Comparison of ENCODE assay signal across 1 cellular context in the genomic region with DNA sequence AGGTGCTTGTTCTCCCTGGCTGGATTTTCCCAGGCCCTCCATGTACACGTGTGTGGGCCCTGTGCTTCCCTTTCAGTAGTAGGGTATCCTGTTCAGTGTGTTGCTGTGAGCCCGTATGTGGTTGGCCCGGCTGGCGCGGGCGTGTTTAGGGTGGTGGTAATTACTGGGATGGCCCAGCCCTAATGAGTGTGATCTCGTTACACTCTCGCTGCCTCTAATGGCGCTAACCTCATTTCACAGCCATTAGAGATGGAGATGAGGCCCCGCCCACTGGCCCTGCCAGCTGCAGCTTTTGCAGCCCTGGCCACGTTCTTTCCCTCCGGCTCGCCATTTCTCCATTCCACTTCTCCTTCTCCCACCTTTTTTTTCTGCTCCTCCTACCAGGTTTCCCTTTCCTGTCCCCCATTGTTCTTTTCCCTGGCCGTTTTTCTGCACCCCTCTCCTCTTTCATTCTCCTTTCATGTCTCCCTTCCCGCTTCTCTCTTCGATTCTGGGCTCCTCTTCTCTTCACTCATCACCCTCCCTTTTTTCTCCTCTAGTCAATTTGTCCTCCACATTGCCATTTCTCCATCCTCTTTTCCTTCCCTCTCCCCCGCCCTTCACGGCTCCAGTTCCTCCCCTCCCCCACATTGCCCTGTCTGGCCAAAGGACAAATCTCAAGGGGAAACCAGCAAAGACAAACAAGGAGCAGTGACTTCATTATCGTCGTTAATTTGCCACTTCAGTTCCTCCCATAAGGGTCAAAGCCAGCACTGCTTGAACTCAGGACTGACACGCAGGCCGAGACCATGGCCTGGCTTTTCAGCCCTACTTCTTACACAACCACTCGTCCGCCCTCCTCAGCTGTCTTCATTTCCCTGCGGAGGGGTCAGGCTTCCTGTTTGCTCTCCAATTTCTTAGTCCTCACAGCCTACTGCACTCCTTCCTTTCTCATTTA.
TF ChIP-seq lines count a peak whose summit lies in the region.

No MANE protein-coding gene starts in this region.

TF ChIP-seq in endothelial cell of umbilical vein, 7 proteins besides CTCF, POLR2A, EP300 and RAD21:
- TF ChIP-seq MYC (IDR thresholded peaks at IDR 0.05; ENCODE audit: low read depth, low read length) (no peak), EZH2 (IDR thresholded peaks at IDR 0.05; ENCODE audit: borderline replicate concordance, low read depth, low read length, severe bottlenecking) (no peak), JUN (IDR thresholded peaks at IDR 0.05; ENCODE audit: borderline replicate concordance, insufficient read depth, insufficient read length, low read depth) (no peak), POLR2AphosphoS5 (IDR thresholded peaks at IDR 0.05; ENCODE audit: insufficient read depth, low read depth, low read length) (no peak), GATA2 (IDR thresholded peaks at IDR 0.05; ENCODE audit: insufficient read depth, insufficient read length, low read depth, low read length) (no peak), FOS (IDR thresholded peaks at IDR 0.05; ENCODE audit: borderline replicate concordance, insufficient read depth, low read length) (no peak)
- TF ChIP-seq, protein P1, sequence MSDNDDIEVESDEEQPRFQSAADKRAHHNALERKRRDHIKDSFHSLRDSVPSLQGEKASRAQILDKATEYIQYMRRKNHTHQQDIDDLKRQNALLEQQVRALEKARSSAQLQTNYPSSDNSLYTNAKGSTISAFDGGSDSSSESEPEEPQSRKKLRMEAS (IDR thresholded peaks at IDR 0.05; ENCODE audit: insufficient read depth, insufficient read length), result no peak
